ENCODE assay signal across 26 cellular contexts in the genomic region with DNA sequence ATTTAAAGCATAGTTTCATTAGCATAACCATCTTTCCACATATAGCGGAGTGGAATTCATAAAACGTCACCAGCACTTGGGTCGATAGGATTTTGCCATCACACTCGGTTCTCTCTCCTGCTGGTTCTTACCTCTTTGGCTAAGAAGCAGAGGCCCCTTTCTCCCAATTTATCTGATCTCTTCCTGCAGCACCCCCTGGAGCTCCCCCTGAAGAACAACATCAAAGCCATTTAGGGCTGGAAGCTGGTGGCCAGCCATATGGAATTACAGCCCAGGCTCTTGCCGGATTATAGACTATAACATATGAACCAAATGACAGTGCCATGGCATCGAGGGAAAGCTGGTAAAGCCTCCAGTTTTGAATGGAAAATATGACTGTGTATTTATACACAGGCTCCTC. TPM values are rescaled to one million over a fixed set of nuclear protein-coding genes. Genes with fewer than 3 reads are reported as not detected.
A peak's percentile ranks its signal among the peaks of the same experiment; 100 is the strongest.
DNase-seq lines count a peak whose midpoint lies in the region; ATAC-seq and TF ChIP-seq lines count a peak whose summit lies in the region.
"Had no signal": no experiment of that assay in that cellular context is flagged by ENCODE, and none has a peak within 500 bp of the region (broad histone marks: within the 10 kb centered on the region; RNA-seq: fewer than 3 reads in every experiment).

No MANE protein-coding gene starts in this region.

- H3K56ac ChIP-seq in H9 (ENCODE audit: insufficient read length, low read depth, low read length) (no peak overlapping the region), mesendoderm (ENCODE audit: low read length) (no peak overlapping the region)

- H3K4me3 Mint-ChIP-seq in H9: no peak overlapping the region
- H3K4me3 Mint-ChIP-seq: activated naive CD4-positive, alpha-beta T cell treated with anti-CD3 and anti-CD28 coated beads for 36 hours; naive B cell; T-helper 2 cell treated with Interferon-gamma antibody and Interleukin-4, amounts not matched to agents 5 μg/mL and 100 μg/mL, for 36 hours had no signal

- H3K27me3 ChIP-seq in H9 (ENCODE audit: insufficient read depth, low read length): no peaks in the 10 kb centered on the region
- no peaks in the 10 kb centered on the region for H3K27me3 ChIP-seq in mesendoderm (ENCODE audit: insufficient read depth, low read length, poor library complexity)
- H3K27me3 ChIP-seq: BLaER1, gastroesophageal sphincter, upper lobe of right lung had no signal

- no peak overlapping the region for H2AFZ ChIP-seq in H9 (ENCODE audit: low read length)
- H2AFZ ChIP-seq: PC-9 had no signal

- TF ChIP-seq CTCF in H9 (conservative IDR thresholded peaks at IDR 0.05): peak; percentile 55; the same call in 2 of the 3 replicates
- no peak for TF ChIP-seq CTCF in astrocyte of the cerebellum (IDR thresholded peaks at IDR 0.05; ENCODE audit: low read depth, low read length, missing control alignments)

- H4K91ac ChIP-seq in H9 (ENCODE audit: insufficient read length, low read depth, low read length): no peak overlapping the region

- H3K23ac ChIP-seq in H9 (ENCODE audit: insufficient read length, low read depth, low read length) (no peak overlapping the region), mesendoderm (ENCODE audit: low read length) (no peak overlapping the region)

- H3K4me1 ChIP-seq in H9 (ENCODE audit: insufficient read depth, low read length): peaks cover 10% of the 10 kb centered on the region; the same call in 1 of the 2 replicates
- peaks cover 4% of the 10 kb centered on the region for H3K4me1 ChIP-seq in mesendoderm (ENCODE audit: control insufficient read depth, low read depth, low read length)
- H3K4me1 ChIP-seq: BLaER1, gastroesophageal sphincter, HAP-1, upper lobe of right lung had no signal

- H3K4me3 ChIP-seq in astrocyte of the cerebellum (ENCODE audit: low read depth, low read length): no peak overlapping the region
- H3K4me3 ChIP-seq in mesendoderm (ENCODE audit: low read length): no peak overlapping the region
- H3K4me3 ChIP-seq: BLaER1, gastroesophageal sphincter, HAP-1, PC-9, upper lobe of right lung had no signal

- H3K36me3 ChIP-seq in mesendoderm (ENCODE audit: control insufficient read depth, insufficient read depth, low read length): no peaks in the 10 kb centered on the region
- H3K36me3 ChIP-seq: BLaER1, gastroesophageal sphincter, HAP-1, upper lobe of right lung had no signal

- ATAC-seq in GM21447 (IDR thresholded peaks at IDR 0.05; ENCODE audit: unreplicated experiment): no peak
- no peak for ATAC-seq in GM21737 (IDR thresholded peaks at IDR 0.05; ENCODE audit: unreplicated experiment)
- ATAC-seq: esophagus mucosa, gastroesophageal sphincter, right cardiac atrium, upper lobe of right lung had no signal

- H3K79me2 ChIP-seq in H9 (ENCODE audit: insufficient read depth, low read length) (no peaks in the 10 kb centered on the region), mesendoderm (ENCODE audit: control insufficient read depth, insufficient read depth, low read length) (no peaks in the 10 kb centered on the region)

- no peak overlapping the region for H2BK20ac ChIP-seq in H9 (ENCODE audit: low read depth, low read length, poor library complexity, severe bottlenecking)

- no peaks in the 10 kb centered on the region for H3K27me3 Mint-ChIP-seq in H9 (ENCODE audit: low read depth)

- H2BK12ac ChIP-seq in H9 (ENCODE audit: insufficient read length, low read depth, low read length): no peak overlapping the region

- no peaks in the 10 kb centered on the region for H3K23me2 ChIP-seq in H9 (ENCODE audit: insufficient read length, low read depth, low read length, poor library complexity, severe bottlenecking)

- WGBS in H9 (ENCODE audit: extremely low coverage, insufficient read length, low lambda C conversion rate): no CpG with 5 or more reads among the region's 6 CpGs
- WGBS in mesendoderm (ENCODE audit: extremely low coverage, insufficient coverage, low lambda C conversion rate): no CpG with 5 or more reads among the region's 6 CpGs

- H3K27ac ChIP-seq in H9 (ENCODE audit: insufficient read length, low read depth, low read length) (no peak overlapping the region), mesendoderm (ENCODE audit: low read depth, low read length) (no peak overlapping the region)
- H3K27ac ChIP-seq: BLaER1, gastroesophageal sphincter, PC-9, upper lobe of right lung had no signal

- H3K4me1 Mint-ChIP-seq in H9: peaks cover 29 to 38% of the 10 kb centered on the region in 2 experiments
- H3K4me1 Mint-ChIP-seq: naive B cell had no signal

- H3T11ph ChIP-seq in H9 (ENCODE audit: low read length): no peak overlapping the region

- H3K4me2 ChIP-seq in H9 (ENCODE audit: insufficient read depth, insufficient read length, low read length): no peak overlapping the region
- H3K4me2 ChIP-seq in mesendoderm (ENCODE audit: low read length): no peak overlapping the region
- H3K4me2 ChIP-seq: BLaER1, PC-9 had no signal

- DNase-seq in NCI-H1092 treated with DMSO at 0.1 percent for 48 hours (lab: John Stamatoyannopoulos, UW) (peak; percentile 0), NCI-H1092 (lab: John Stamatoyannopoulos, UW) (no peak), H9 (peak; percentile 51), astrocyte of the cerebellum (ENCODE audit: low read depth) (peak; percentile 0), mesendoderm (peak; percentile 68), posterior cingulate gyrus (no peak)
- DNase-seq: activated CD4-positive, CD25-positive, alpha-beta regulatory T cell treated with anti-CD3 and anti-CD28 coated beads, Interleukin-2, amount 50 U/mL, for 72 hours; activated naive CD4-positive, alpha-beta T cell treated with anti-CD3 and anti-CD28 coated beads for 36 hours; activated T-cell treated with anti-CD3 and anti-CD28 coated beads, Interleukin-2, amount 50 U/mL, for 48 hours; Calu3; GF-D8; mesenchymal stem cell; naive B cell; NCI-H2171; PC-9; right cardiac atrium; stimulated activated CD8-positive, alpha-beta memory T cell treated with anti-CD3 and anti-CD28 coated beads, Interleukin-4, amount 100 ng/mL, for 48 hours; upper lobe of right lung had no signal

- no peak overlapping the region for H3K27ac Mint-ChIP-seq in H9
- H3K27ac Mint-ChIP-seq: activated naive CD4-positive, alpha-beta T cell treated with anti-CD3 and anti-CD28 coated beads for 36 hours; naive B cell; T-helper 2 cell treated with Interferon-gamma antibody and Interleukin-4, amounts not matched to agents 5 μg/mL and 100 μg/mL, for 36 hours had no signal

- no peak overlapping the region for H3K14ac ChIP-seq in H9 (ENCODE audit: insufficient read depth, low read length)

- H3K4ac ChIP-seq in H9 (ENCODE audit: low read depth, low read length): no peak overlapping the region
- H3K4ac ChIP-seq in mesendoderm (ENCODE audit: low read depth, low read length): no peak overlapping the region

- H3K9ac ChIP-seq in H9 (ENCODE audit: extremely low read depth, insufficient read length, low read length) (no peak overlapping the region), mesendoderm (ENCODE audit: low read length) (no peak overlapping the region)
- H3K9ac ChIP-seq: BLaER1 had no signal

- intact Hi-C loops in posterior cingulate gyrus (cut with DNase I): no loop called here

- H2AK5ac ChIP-seq in H9 (ENCODE audit: insufficient read length, low read length) (no peak overlapping the region), mesendoderm (ENCODE audit: low read length) (no peak overlapping the region)

- no peaks in the 10 kb centered on the region for H4K20me1 ChIP-seq in H9 (ENCODE audit: control insufficient read depth, insufficient read depth, insufficient read length)
- H4K20me1 ChIP-seq: BLaER1 had no signal

- no peaks in the 10 kb centered on the region for H3K9me3 ChIP-seq in H9 (ENCODE audit: control insufficient read depth, low read depth, low read length)
- H3K9me3 ChIP-seq: gastroesophageal sphincter, HAP-1, upper lobe of right lung had no signal

- H2BK15ac ChIP-seq in H9 (ENCODE audit: low read depth, low read length) (no peak overlapping the region), mesendoderm (replicated peaks; ENCODE audit: low read depth) (no peak overlapping the region)

- H2BK120ac ChIP-seq in H9 (ENCODE audit: low read depth, low read length, poor library complexity, severe bottlenecking): no peak overlapping the region
- H2BK120ac ChIP-seq in mesendoderm (ENCODE audit: low read depth, low read length): no peak overlapping the region

- no peak overlapping the region for H2BK5ac ChIP-seq in H9 (ENCODE audit: insufficient read length, low read length)
- H2BK5ac ChIP-seq in mesendoderm (ENCODE audit: low read length): no peak overlapping the region

- H3K36me3 Mint-ChIP-seq in H9 (ENCODE audit: insufficient read depth in 1 of 3, low read depth in 3 of 3): peaks cover 2 to 10% (median 3%) of the 10 kb centered on the region in 3 experiments; a peak in 4 of 7 replicates
- H3K36me3 Mint-ChIP-seq: naive B cell had no signal

- peaks cover 8 to 9% of the 10 kb centered on the region in 2 experiments for H3K9me3 Mint-ChIP-seq in H9
- H3K9me3 Mint-ChIP-seq: activated naive CD4-positive, alpha-beta T cell treated with anti-CD3 and anti-CD28 coated beads for 36 hours; T-helper 2 cell treated with Interferon-gamma antibody and Interleukin-4, amounts not matched to agents 5 μg/mL and 100 μg/mL, for 36 hours had no signal

- H4K8ac ChIP-seq in H9 (replicated peaks; ENCODE audit: insufficient read length, low read depth, low read length) (no peak overlapping the region), mesendoderm (ENCODE audit: low read depth, low read length) (no peak overlapping the region)

- no peak overlapping the region for H4K5ac ChIP-seq in H9 (ENCODE audit: insufficient read length, low read depth, low read length)
- no peak overlapping the region for H4K5ac ChIP-seq in mesendoderm (ENCODE audit: low read length)

- H3K18ac ChIP-seq in H9 (ENCODE audit: insufficient read length, low read depth, low read length) (no peak overlapping the region), mesendoderm (ENCODE audit: low read length) (no peak overlapping the region)

- H3K79me1 ChIP-seq in H9 (ENCODE audit: insufficient read depth, low read depth, low read length, poor library complexity, severe bottlenecking) (no peaks in the 10 kb centered on the region), mesendoderm (ENCODE audit: low read length) (no peaks in the 10 kb centered on the region)

- in situ Hi-C loops in astrocyte of the cerebellum (cut with HindIII; ENCODE audit: low sequenced_read_pairs): no loop called here

RNA-seq across cellular contexts. Expression of a gene that starts 6.4 kb away (rescaled TPM):
- 0.63 and 0.88 TPM in 2 replicates for total RNA-seq in H9 (2021)
- polyA plus RNA-seq in mesendoderm (2013, experiment 1 of 2): 0.52 TPM
- 0.76 TPM for polyA plus RNA-seq in mesendoderm (2013, experiment 2 of 2)
- total RNA-seq: LHCN-M2, PC-9 had no signal

Comparison
In these comparisons a context has a peak if more than half of its experiments do, and no peak if none do; other contexts are left out.
1. DNase-seq: peak in NCI-H1092 treated with DMSO at 0.1 percent for 48 hours (single experiment), H9 (single experiment), astrocyte of the cerebellum (single experiment) and mesendoderm (single experiment); none in NCI-H1092 (single experiment) and posterior cingulate gyrus (0 of 10).